Comparison of ENCODE assay signal across 1 cellular context in the genomic region with DNA sequence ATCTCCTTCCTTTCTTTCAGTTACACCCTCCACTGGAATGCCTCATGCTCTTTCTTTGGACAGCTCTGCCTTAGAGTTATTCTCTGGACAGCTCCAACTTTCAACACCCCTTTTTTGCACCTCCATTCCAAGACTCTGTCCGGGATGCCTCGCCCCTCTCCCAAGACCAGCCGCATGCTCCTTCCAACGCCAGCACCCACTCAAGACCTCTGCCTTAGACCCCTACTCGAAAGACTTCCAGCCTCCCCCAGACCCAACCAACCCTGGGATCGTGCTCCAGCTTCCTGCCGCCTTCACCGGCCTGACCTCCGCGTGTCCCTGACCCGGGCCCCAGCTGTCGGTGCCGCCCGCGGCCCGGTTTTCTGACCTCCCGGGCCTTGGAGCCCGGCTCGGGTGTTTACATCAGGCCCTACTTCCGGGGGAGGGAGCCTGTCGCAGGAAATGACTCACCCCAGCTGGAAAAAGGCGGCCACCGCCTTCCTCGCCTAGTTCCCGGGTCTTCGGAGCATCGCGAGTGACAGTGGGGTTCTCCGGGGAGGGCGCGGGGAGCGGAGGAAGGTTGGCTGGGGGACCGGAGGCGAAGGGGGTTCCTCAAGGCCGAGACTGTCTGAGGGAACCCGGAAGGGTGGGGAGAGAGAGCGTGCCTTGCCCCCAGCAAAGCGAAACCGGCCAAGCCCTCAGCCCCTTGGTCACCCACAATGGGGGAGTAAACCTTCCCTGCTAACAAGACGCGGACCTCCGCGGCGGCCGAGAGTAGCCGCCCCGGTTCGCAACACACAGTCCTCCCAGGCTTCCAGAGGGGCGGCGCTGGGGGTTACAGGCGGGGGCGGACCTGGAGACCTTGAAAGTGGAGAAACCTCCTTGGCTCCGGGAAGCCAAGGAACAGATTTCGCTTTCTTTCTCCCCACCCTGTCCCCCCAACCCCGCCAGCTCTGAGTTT.
TF ChIP-seq lines count a peak whose summit lies in the region.

TSS of gene WDR45 (minus strand) at position 399 of the 940 bp plus-strand sequence. CDS start 1,792 bp downstream, outside the sequence.

TF ChIP-seq in H1, 55 proteins besides CTCF, POLR2A, EP300 and RAD21:
- TF ChIP-seq SIRT6 (IDR thresholded peaks at IDR 0.05; ENCODE audit: low read length) (no peak), CHD7 (IDR thresholded peaks at IDR 0.05; ENCODE audit: insufficient replicate concordance, low read length) (no peak), KDM4A (IDR thresholded peaks at IDR 0.05; ENCODE audit: low read depth, low read length, severe bottlenecking) (peak; percentile 13), TBP (IDR thresholded peaks at IDR 0.05; ENCODE audit: low read depth, low read length) (peak; percentile 55; the same call in 1 of the 2 replicates), ASH2L (IDR thresholded peaks at IDR 0.05; ENCODE audit: low read length) (peak; percentile 40), E2F6 (IDR thresholded peaks at IDR 0.05) (peak; percentile 60; the same call in 1 of the 2 replicates), GABPA (IDR thresholded peaks at IDR 0.05; ENCODE audit: borderline replicate concordance, insufficient read depth, low read length) (peak; percentile 57; the same call in 1 of the 2 replicates), CHD2 (IDR thresholded peaks at IDR 0.05; ENCODE audit: low read length) (peak; percentile 33; the same call in 1 of the 2 replicates), SIN3A (conservative IDR thresholded peaks at IDR 0.05 in 1 of 2, IDR thresholded peaks at IDR 0.05 in 1 of 2; ENCODE audit: low read depth in 1 of 2, low read length in 2 of 2) (peak; percentile 57; a peak in 1 of 4 replicates), JUND (IDR thresholded peaks at IDR 0.05; ENCODE audit: low read length) (peak; percentile 88)
